Comparison of ENCODE assay signal across 15 cellular contexts in the genomic region with DNA sequence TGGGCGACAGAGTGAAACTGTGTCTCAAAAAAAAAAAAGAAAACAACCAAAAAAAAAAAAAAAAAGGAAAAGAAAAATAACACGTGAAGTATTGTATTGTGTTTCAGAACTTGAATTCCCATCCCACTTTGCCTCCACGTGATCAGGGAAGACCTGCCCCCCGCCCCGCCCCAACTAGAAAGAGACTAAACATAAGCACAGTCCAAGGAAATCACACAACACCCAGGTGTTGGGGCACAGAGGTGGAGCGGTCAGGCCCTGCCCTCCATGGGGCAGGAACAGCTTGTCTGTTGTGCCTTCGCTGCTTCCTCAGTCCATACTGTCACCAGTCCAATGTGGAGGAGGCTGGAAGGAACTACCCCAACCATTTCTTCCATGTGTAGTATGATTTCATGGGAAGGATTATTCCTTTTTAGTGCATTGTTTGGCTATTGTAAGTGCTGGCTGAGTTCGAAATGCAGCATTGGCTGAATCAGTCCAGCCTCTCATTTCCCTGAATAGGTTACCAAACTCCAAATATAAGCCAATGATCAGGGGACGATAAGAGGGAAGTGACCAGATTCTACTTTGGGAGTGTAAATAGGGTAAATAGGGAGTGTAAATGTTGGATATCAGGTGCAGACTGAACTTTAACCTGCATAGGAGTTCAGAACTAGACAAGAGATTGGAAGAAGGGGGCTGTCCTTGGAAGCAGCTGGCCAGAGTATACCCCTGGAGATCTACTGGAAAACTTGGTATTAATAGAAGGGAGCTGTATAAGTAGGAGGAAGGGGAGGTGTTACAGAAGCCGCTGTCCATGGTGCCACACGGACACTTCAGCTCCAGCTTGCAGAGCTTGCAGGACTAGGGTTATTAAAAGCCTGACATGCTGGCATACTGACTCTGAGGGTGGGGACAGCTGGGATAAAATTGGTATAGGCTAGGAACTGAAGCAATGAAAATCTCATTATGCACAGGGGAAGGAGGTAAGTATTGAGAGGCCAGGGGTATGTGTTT. TPM values are rescaled to one million over a fixed set of nuclear protein-coding genes. Genes with fewer than 3 reads are reported as not detected.
A peak's percentile ranks its signal among the peaks of the same experiment; 100 is the strongest.
DNase-seq lines count a peak whose midpoint lies in the region; ATAC-seq, FAIRE-seq and TF ChIP-seq lines count a peak whose summit lies in the region.
"Had no signal": no experiment of that assay in that cellular context is flagged by ENCODE, and none has a peak within 500 bp of the region (broad histone marks: within the 10 kb centered on the region; RNA-seq: fewer than 3 reads in every experiment).

No MANE protein-coding gene starts in this region.

- intact Hi-C loops in Caco-2 (cut with micrococcal nuclease; ENCODE audit: unreplicated experiment): no loop called here
- intact Hi-C loops in body of pancreas (cut with DNase I): no loop called here

- no peaks in the 10 kb centered on the region for H3K9me3 Mint-ChIP-seq in Caco-2 (ENCODE audit: unreplicated experiment)
- H3K9me3 Mint-ChIP-seq in T-helper 2 cell treated with Interferon-gamma antibody and Interleukin-4, amounts not matched to agents 5 μg/mL and 100 μg/mL, for 36 hours: no peaks in the 10 kb centered on the region
- H3K9me3 Mint-ChIP-seq: activated CD4-positive, alpha-beta T cell treated with anti-CD3 and anti-CD28 coated beads, Interleukin-2, amount 10 ng/mL, durations not matched to agents 7 days and 5 days; CD4-positive, CD25-positive, alpha-beta regulatory T cell had no signal

- H3K36me3 ChIP-seq in Caco-2 (ENCODE audit: control insufficient read depth, insufficient read depth, low read length) (no peaks in the 10 kb centered on the region), body of pancreas (replicated peaks in 1 of 2; ENCODE audit: insufficient read depth in 1 of 2, low read depth in 2 of 2) (no peaks in the 10 kb centered on the region), kidney epithelial cell (ENCODE audit: control insufficient read depth, insufficient read depth, low read length) (no peaks in the 10 kb centered on the region)
- H3K36me3 ChIP-seq: prostate gland, SJSA1, suprapubic skin had no signal

- no peak overlapping the region for H3K4me3 ChIP-seq in Caco-2 (ENCODE audit: low read depth, low read length)
- no peak overlapping the region for H3K4me3 ChIP-seq in body of pancreas
- no peak overlapping the region for H3K4me3 ChIP-seq in kidney epithelial cell (ENCODE audit: low read depth, low read length)
- H3K4me3 ChIP-seq: prostate gland, SJSA1, suprapubic skin had no signal

- peak overlapping the region in 1 of 4 donors; percentile 8 for H3K27ac ChIP-seq in body of pancreas
- H3K27ac ChIP-seq: prostate gland, SJSA1, suprapubic skin had no signal

- no peak for TF ChIP-seq RAD21 in Ishikawa (IDR thresholded peaks at IDR 0.05; ENCODE audit: low read depth)

- no peaks in the 10 kb centered on the region for H3K27me3 ChIP-seq in Caco-2 (replicated peaks; ENCODE audit: control insufficient read depth, insufficient read depth, low read length)
- H3K27me3 ChIP-seq in body of pancreas: no peaks in the 10 kb centered on the region
- H3K27me3 ChIP-seq in kidney epithelial cell (ENCODE audit: control insufficient read depth, insufficient read depth, low read length): no peaks in the 10 kb centered on the region
- H3K27me3 ChIP-seq: SJSA1, suprapubic skin had no signal

- no peak for TF ChIP-seq CTCF in Caco-2 (IDR thresholded peaks at IDR 0.05; ENCODE audit: insufficient read depth in 1 of 2, low read depth in 1 of 2, low read length in 1 of 2, severe bottlenecking in 1 of 2, unreplicated experiment in 1 of 2)
- TF ChIP-seq CTCF in body of pancreas (IDR thresholded peaks at IDR 0.05): no peak
- TF ChIP-seq CTCF in kidney epithelial cell (IDR thresholded peaks at IDR 0.05; ENCODE audit: insufficient read depth, low read length, poor library complexity, severe bottlenecking): no peak
- no peak for TF ChIP-seq CTCF in D721Med (IDR thresholded peaks at IDR 0.05; ENCODE audit: insufficient read depth, missing control alignments)

- peaks cover 10% of the 10 kb centered on the region for H3K4me1 Mint-ChIP-seq in Caco-2 (ENCODE audit: low read depth, unreplicated experiment)
- no peaks in the 10 kb centered on the region for H3K4me1 Mint-ChIP-seq in T-helper 2 cell treated with Interferon-gamma antibody and Interleukin-4, amounts not matched to agents 5 μg/mL and 100 μg/mL, for 36 hours (ENCODE audit: low read depth)

- DNase-seq in Caco-2 (peak; percentile 73 to 74), body of pancreas (peak; percentile 49 to 75 (median 55)), kidney epithelial cell (ENCODE audit: low read depth) (peak; percentile 7), D721Med (ENCODE audit: insufficient read length, low spot score) (no peak)
- no peak for DNase-seq in T-helper 2 cell treated with Interferon-gamma antibody and Interleukin-4, amounts not matched to agents 5 μg/mL and 100 μg/mL, for 36 hours (ENCODE audit: low spot score)
- DNase-seq: activated CD4-positive, alpha-beta T cell treated with anti-CD3 and anti-CD28 coated beads, Interleukin-2, amount 10 ng/mL, durations not matched to agents 7 days and 5 days; NCI-H2171 treated with DMSO at 0.1 percent for 48 hours had no signal

- CTCF ChIA-PET in Caco-2 (lab: Charles Lee): interaction anchor here (0.6 to 0.9 kb wide), 3 partner anchors 47 to 245 kb away, joined by 3 to 6 read pairs (median 5); a partner anchor contains a TSS

- 51 to 68% methylated on average over 10 to 11 of the region's 11 CpGs for WGBS in body of pancreas, 2 donors

- BruUV-seq in Caco-2 (replicated peaks; lab: Mats Ljungman, UMichigan): no TSS peak

- no peak overlapping the region for H3K4me3 Mint-ChIP-seq in Caco-2 (ENCODE audit: unreplicated experiment)
- H3K4me3 Mint-ChIP-seq in T-helper 2 cell treated with Interferon-gamma antibody and Interleukin-4, amounts not matched to agents 5 μg/mL and 100 μg/mL, for 36 hours: no peak overlapping the region
- H3K4me3 Mint-ChIP-seq: activated CD4-positive, alpha-beta T cell treated with anti-CD3 and anti-CD28 coated beads, Interleukin-2, amount 10 ng/mL, durations not matched to agents 7 days and 5 days; activated naive CD8-positive, alpha-beta T cell; CD4-positive, CD25-positive, alpha-beta regulatory T cell had no signal

- no peaks in the 10 kb centered on the region for H3K36me3 Mint-ChIP-seq in Caco-2 (ENCODE audit: insufficient read depth, unreplicated experiment)
- no peaks in the 10 kb centered on the region for H3K36me3 Mint-ChIP-seq in T-helper 2 cell treated with Interferon-gamma antibody and Interleukin-4, amounts not matched to agents 5 μg/mL and 100 μg/mL, for 36 hours (ENCODE audit: low read depth)

- peak; percentile 47 for ATAC-seq in body of pancreas
- no peak for ATAC-seq in HG03469 (IDR thresholded peaks at IDR 0.05; ENCODE audit: unreplicated experiment)
- no peak for ATAC-seq in GM21717 (IDR thresholded peaks at IDR 0.05; ENCODE audit: unreplicated experiment)

- no peak for TF ChIP-seq EP300 in Ishikawa (IDR thresholded peaks at IDR 0.05; ENCODE audit: borderline replicate concordance)

- no peak for TF ChIP-seq POLR2A in body of pancreas (IDR thresholded peaks at IDR 0.05)

- H3K9me3 ChIP-seq in Caco-2: no peaks in the 10 kb centered on the region
- H3K9me3 ChIP-seq in body of pancreas: no peaks in the 10 kb centered on the region
- H3K9me3 ChIP-seq: prostate gland, SJSA1, suprapubic skin had no signal

- no peak for FAIRE-seq in D721Med (lab: Jason Lieb, UNC)

- H3K27me3 Mint-ChIP-seq in Caco-2 (ENCODE audit: insufficient read depth, unreplicated experiment): no peaks in the 10 kb centered on the region
- H3K27me3 Mint-ChIP-seq in T-helper 2 cell treated with Interferon-gamma antibody and Interleukin-4, amounts not matched to agents 5 μg/mL and 100 μg/mL, for 36 hours (ENCODE audit: low read depth): no peaks in the 10 kb centered on the region
- H3K27me3 Mint-ChIP-seq: activated CD4-positive, alpha-beta T cell treated with anti-CD3 and anti-CD28 coated beads, Interleukin-2, amount 10 ng/mL, durations not matched to agents 7 days and 5 days; activated naive CD8-positive, alpha-beta T cell; CD4-positive, CD25-positive, alpha-beta regulatory T cell had no signal

- POLR2A ChIA-PET in Caco-2 (lab: Charles Lee): interaction anchor here (0.5 kb wide), 1 partner anchor 66 kb away, joined by 6 read pairs; no protein-coding TSS in a partner anchor

- no peak overlapping the region for H3K27ac Mint-ChIP-seq in Caco-2 (ENCODE audit: unreplicated experiment)
- H3K27ac Mint-ChIP-seq in T-helper 2 cell treated with Interferon-gamma antibody and Interleukin-4, amounts not matched to agents 5 μg/mL and 100 μg/mL, for 36 hours: no peak overlapping the region
- H3K27ac Mint-ChIP-seq: activated CD4-positive, alpha-beta T cell treated with anti-CD3 and anti-CD28 coated beads, Interleukin-2, amount 10 ng/mL, durations not matched to agents 7 days and 5 days; activated naive CD8-positive, alpha-beta T cell had no signal

- H3K4me1 ChIP-seq in Caco-2 (peaks cover 5% of the 10 kb centered on the region), body of pancreas (peaks cover 10% of the 10 kb centered on the region)
- H3K4me1 ChIP-seq: prostate gland, SJSA1, suprapubic skin had no signal

TF ChIP-seq in Ishikawa, 13 proteins besides CTCF, POLR2A, EP300 and RAD21 (continues in another document):
- TF ChIP-seq, protein P1, sequence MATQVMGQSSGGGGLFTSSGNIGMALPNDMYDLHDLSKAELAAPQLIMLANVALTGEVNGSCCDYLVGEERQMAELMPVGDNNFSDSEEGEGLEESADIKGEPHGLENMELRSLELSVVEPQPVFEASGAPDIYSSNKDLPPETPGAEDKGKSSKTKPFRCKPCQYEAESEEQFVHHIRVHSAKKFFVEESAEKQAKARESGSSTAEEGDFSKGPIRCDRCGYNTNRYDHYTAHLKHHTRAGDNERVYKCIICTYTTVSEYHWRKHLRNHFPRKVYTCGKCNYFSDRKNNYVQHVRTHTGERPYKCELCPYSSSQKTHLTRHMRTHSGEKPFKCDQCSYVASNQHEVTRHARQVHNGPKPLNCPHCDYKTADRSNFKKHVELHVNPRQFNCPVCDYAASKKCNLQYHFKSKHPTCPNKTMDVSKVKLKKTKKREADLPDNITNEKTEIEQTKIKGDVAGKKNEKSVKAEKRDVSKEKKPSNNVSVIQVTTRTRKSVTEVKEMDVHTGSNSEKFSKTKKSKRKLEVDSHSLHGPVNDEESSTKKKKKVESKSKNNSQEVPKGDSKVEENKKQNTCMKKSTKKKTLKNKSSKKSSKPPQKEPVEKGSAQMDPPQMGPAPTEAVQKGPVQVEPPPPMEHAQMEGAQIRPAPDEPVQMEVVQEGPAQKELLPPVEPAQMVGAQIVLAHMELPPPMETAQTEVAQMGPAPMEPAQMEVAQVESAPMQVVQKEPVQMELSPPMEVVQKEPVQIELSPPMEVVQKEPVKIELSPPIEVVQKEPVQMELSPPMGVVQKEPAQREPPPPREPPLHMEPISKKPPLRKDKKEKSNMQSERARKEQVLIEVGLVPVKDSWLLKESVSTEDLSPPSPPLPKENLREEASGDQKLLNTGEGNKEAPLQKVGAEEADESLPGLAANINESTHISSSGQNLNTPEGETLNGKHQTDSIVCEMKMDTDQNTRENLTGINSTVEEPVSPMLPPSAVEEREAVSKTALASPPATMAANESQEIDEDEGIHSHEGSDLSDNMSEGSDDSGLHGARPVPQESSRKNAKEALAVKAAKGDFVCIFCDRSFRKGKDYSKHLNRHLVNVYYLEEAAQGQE (IDR thresholded peaks at IDR 0.05; ENCODE audit: low read depth): peak; percentile 95

RNA-seq across cellular contexts. Expression of a gene that starts 50.7 kb away (rescaled TPM):
- 17.0 and 18.2 TPM in 2 replicates for total RNA-seq in Caco-2 (2022)
- 10 to 100 TPM in 1 of 2 donors, 1 to 10 TPM in 1; 9.6 to 22.7 TPM for total RNA-seq in body of pancreas
- 10.9 and 15.8 TPM in 2 replicates for total RNA-seq in kidney epithelial cell

Comparison
In these comparisons a context has a peak if more than half of its experiments do, and no peak if none do; other contexts are left out.
1. DNase-seq: peak in Caco-2 (2 of 2), body of pancreas (4 of 4) and kidney epithelial cell (single experiment); none in D721Med (single experiment) and T-helper 2 cell treated with Interferon-gamma antibody and Interleukin-4, amounts not matched to agents 5 μg/mL and 100 μg/mL, for 36 hours (single experiment).